In the genomic region with DNA sequence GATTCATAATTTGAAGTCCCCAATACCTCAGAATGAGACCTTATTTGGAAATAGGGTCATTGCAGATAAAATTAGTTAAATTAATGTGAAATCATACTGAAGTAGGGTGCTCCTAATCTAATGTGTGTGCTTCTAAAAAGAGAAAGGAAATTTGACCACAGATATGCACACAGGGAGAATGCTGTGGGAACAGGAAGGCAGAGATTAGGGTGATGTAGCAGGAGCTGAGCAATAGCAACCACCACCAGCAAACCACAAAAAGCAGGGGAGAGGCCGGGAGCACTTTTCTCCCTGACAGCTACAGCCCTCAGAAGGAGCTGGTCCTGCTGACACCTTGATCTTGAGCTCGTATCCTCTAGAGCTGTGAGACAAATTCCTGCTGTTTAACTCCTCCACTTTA, we compare ENCODE assay signal across 1 cellular context.
TF ChIP-seq lines count a peak whose summit lies in the region.

No MANE protein-coding gene starts in this region.

TF ChIP-seq in HCT116, 20 proteins besides CTCF, POLR2A, EP300 and RAD21 (continued from another document):
- TF ChIP-seq, protein P1, sequence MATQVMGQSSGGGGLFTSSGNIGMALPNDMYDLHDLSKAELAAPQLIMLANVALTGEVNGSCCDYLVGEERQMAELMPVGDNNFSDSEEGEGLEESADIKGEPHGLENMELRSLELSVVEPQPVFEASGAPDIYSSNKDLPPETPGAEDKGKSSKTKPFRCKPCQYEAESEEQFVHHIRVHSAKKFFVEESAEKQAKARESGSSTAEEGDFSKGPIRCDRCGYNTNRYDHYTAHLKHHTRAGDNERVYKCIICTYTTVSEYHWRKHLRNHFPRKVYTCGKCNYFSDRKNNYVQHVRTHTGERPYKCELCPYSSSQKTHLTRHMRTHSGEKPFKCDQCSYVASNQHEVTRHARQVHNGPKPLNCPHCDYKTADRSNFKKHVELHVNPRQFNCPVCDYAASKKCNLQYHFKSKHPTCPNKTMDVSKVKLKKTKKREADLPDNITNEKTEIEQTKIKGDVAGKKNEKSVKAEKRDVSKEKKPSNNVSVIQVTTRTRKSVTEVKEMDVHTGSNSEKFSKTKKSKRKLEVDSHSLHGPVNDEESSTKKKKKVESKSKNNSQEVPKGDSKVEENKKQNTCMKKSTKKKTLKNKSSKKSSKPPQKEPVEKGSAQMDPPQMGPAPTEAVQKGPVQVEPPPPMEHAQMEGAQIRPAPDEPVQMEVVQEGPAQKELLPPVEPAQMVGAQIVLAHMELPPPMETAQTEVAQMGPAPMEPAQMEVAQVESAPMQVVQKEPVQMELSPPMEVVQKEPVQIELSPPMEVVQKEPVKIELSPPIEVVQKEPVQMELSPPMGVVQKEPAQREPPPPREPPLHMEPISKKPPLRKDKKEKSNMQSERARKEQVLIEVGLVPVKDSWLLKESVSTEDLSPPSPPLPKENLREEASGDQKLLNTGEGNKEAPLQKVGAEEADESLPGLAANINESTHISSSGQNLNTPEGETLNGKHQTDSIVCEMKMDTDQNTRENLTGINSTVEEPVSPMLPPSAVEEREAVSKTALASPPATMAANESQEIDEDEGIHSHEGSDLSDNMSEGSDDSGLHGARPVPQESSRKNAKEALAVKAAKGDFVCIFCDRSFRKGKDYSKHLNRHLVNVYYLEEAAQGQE (IDR thresholded peaks at IDR 0.05; ENCODE audit: low read depth), result no peak
- TF ChIP-seq EGR1 (IDR thresholded peaks at IDR 0.05; ENCODE audit: low read depth) (no peak), ZFX (IDR thresholded peaks at IDR 0.05) (no peak), ELF1 (IDR thresholded peaks at IDR 0.05; ENCODE audit: borderline replicate concordance, low read depth) (no peak)
- TF ChIP-seq, protein P2, sequence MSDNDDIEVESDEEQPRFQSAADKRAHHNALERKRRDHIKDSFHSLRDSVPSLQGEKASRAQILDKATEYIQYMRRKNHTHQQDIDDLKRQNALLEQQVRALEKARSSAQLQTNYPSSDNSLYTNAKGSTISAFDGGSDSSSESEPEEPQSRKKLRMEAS (IDR thresholded peaks at IDR 0.05), result no peak
TF ChIP-seq in HCT116: peak in this region for 0.
